ENCODE assay signal across 26 cellular contexts in genomic region chr14:106813477-106813823, GRCh38.
"Had no signal": no experiment of that assay in that cellular context is flagged by ENCODE, and none has a peak within 500 bp of the region (broad histone marks: within the 10 kb centered on the region; RNA-seq: fewer than 3 reads in every experiment).

No MANE protein-coding gene starts in this region.

- H3K27me3 Mint-ChIP-seq: stimulated activated memory B cell treated with anti-CD40 and anti-IgM and Interleukin-4, amounts not matched to agents 10 μg/mL and 1 μg/mL and 100 μg/mL, for 72 hours had no signal

- H3K4me3 ChIP-seq: coronary artery, esophagus muscularis mucosa, gastroesophageal sphincter, heart right ventricle, lower lobe of right lung, psoas muscle, sigmoid colon, spleen, thoracic aorta, tibial nerve, upper lobe of left lung had no signal

- H3K4me1 ChIP-seq: esophagus muscularis mucosa, foreskin keratinocyte, gastroesophageal sphincter, heart right ventricle, lower lobe of right lung, psoas muscle, sigmoid colon, tibial nerve, upper lobe of left lung had no signal

- H3K36me3 Mint-ChIP-seq: immature natural killer cell; naive thymus-derived CD8-positive, alpha-beta T cell; stimulated activated memory B cell treated with anti-CD40 and anti-IgM and Interleukin-4, amounts not matched to agents 10 μg/mL and 1 μg/mL and 100 μg/mL, for 72 hours had no signal

- ATAC-seq: foreskin keratinocyte; gastroesophageal sphincter; left ventricle myocardium superior; lower lobe of right lung; naive thymus-derived CD8-positive, alpha-beta T cell; psoas muscle; stimulated activated memory B cell treated with anti-CD40 and anti-IgM and Interleukin-4, amounts not matched to agents 10 μg/mL and 1 μg/mL and 100 μg/mL, for 72 hours had no signal

- H3K27ac Mint-ChIP-seq: immature natural killer cell; naive thymus-derived CD8-positive, alpha-beta T cell; nephron progenitor cell; stimulated activated memory B cell treated with anti-CD40 and anti-IgM and Interleukin-4, amounts not matched to agents 10 μg/mL and 1 μg/mL and 100 μg/mL, for 72 hours; stimulated activated naive CD8-positive, alpha-beta T cell treated with anti-CD3 and anti-CD28 coated beads, Interleukin-15, Interleukin-2, amounts not matched to agents 100 ng/mL and 50 ng/mL, for 24 hours had no signal

- H3K9me3 ChIP-seq: esophagus muscularis mucosa, gastroesophageal sphincter, heart right ventricle, lower lobe of right lung, psoas muscle, sigmoid colon, spleen, thoracic aorta, tibial nerve, upper lobe of left lung had no signal

- DNase-seq: dermis blood vessel endothelial cell; effector memory CD4-positive, alpha-beta T cell; foreskin keratinocyte; hypothalamus; immature natural killer cell; islet precursor cell; kidney glomerular epithelial cell; left ventricle myocardium superior; lower lobe of right lung; naive thymus-derived CD8-positive, alpha-beta T cell; nephron progenitor cell; nucleus accumbens; right cardiac atrium; sigmoid colon; spleen; stimulated activated CD4-positive, alpha-beta T cell treated with anti-CD3 and anti-CD28 coated beads, Interleukin-4, amount 100 ng/mL, for 4 hours had no signal

- H3K27ac ChIP-seq: coronary artery, esophagus muscularis mucosa, foreskin keratinocyte, gastroesophageal sphincter, heart right ventricle, lower lobe of right lung, psoas muscle, sigmoid colon, spleen, thoracic aorta, tibial nerve, upper lobe of left lung had no signal

- H3K27me3 ChIP-seq: foreskin keratinocyte, tibial nerve, upper lobe of left lung had no signal

- H3K36me3 ChIP-seq: esophagus muscularis mucosa, gastroesophageal sphincter, heart right ventricle, lower lobe of right lung, sigmoid colon, spleen, thoracic aorta, tibial nerve, upper lobe of left lung had no signal

- H3K9me3 Mint-ChIP-seq: immature natural killer cell; naive thymus-derived CD8-positive, alpha-beta T cell; stimulated activated memory B cell treated with anti-CD40 and anti-IgM and Interleukin-4, amounts not matched to agents 10 μg/mL and 1 μg/mL and 100 μg/mL, for 72 hours; stimulated activated naive CD8-positive, alpha-beta T cell treated with anti-CD3 and anti-CD28 coated beads, Interleukin-15, Interleukin-2, amounts not matched to agents 100 ng/mL and 50 ng/mL, for 24 hours had no signal

- H3K4me3 Mint-ChIP-seq: immature natural killer cell; naive thymus-derived CD8-positive, alpha-beta T cell; nephron progenitor cell; stimulated activated memory B cell treated with anti-CD40 and anti-IgM and Interleukin-4, amounts not matched to agents 10 μg/mL and 1 μg/mL and 100 μg/mL, for 72 hours; stimulated activated naive CD8-positive, alpha-beta T cell treated with anti-CD3 and anti-CD28 coated beads, Interleukin-15, Interleukin-2, amounts not matched to agents 100 ng/mL and 50 ng/mL, for 24 hours had no signal

- H3K4me1 Mint-ChIP-seq: immature natural killer cell, nephron progenitor cell had no signal
